8 cellular contexts compared by ENCODE assay signal in genomic region chr14:37150414-37150813, GRCh38. TPM values are rescaled to one million over a fixed set of nuclear protein-coding genes. Genes with fewer than 3 reads are reported as not detected.
DNase-seq lines count a peak whose midpoint lies in the region; ATAC-seq and TF ChIP-seq lines count a peak whose summit lies in the region.

No MANE protein-coding gene starts in this region.

- no peaks in the 10 kb centered on the region for H3K4me1 Mint-ChIP-seq in activated naive CD8-positive, alpha-beta T cell treated with anti-CD3 and anti-CD28 coated beads for 36 hours

- no peaks in the 10 kb centered on the region for H3K36me3 Mint-ChIP-seq in activated naive CD8-positive, alpha-beta T cell treated with anti-CD3 and anti-CD28 coated beads for 36 hours

- peaks cover 0 to 2% of the 10 kb centered on the region in 2 donors for H3K9me3 ChIP-seq in lung (ENCODE audit: control insufficient read depth in 2 of 2, insufficient read depth in 1 of 2, low read length in 1 of 2)

- no peaks in the 10 kb centered on the region for H3K27me3 Mint-ChIP-seq in activated naive CD8-positive, alpha-beta T cell treated with anti-CD3 and anti-CD28 coated beads for 36 hours

- no peak overlapping the region for H3K4me3 Mint-ChIP-seq in activated naive CD8-positive, alpha-beta T cell treated with anti-CD3 and anti-CD28 coated beads for 36 hours

- 0% methylated on average over 3 of the region's 3 CpGs for WGBS in lung, 2 donors

- peak; percentile 11 for DNase-seq in AG09309 (ENCODE audit: low read depth)
- peak; percentile 43 for DNase-seq in H4 (ENCODE audit: low spot score)
- peak; percentile 62 for DNase-seq in NCI-H2196 treated with DMSO at 0.1 percent for 48 hours (lab: John Stamatoyannopoulos, UW; ENCODE audit: unreplicated experiment)
- DNase-seq in astrocyte of the cerebellum (ENCODE audit: low read depth) = peak; percentile 35
- DNase-seq in lung (ENCODE audit: low spot score) = no peak
- no peak for DNase-seq in activated gamma-delta T cell treated with Interleukin-2 at 50 U/mL for 16 hours
- no peak for DNase-seq in activated naive CD8-positive, alpha-beta T cell treated with anti-CD3 and anti-CD28 coated beads for 36 hours

- peak; percentile 53 for TF ChIP-seq CTCF in AG09309 (IDR thresholded peaks at IDR 0.05; ENCODE audit: control insufficient read depth, insufficient read depth, low read depth, low read length, missing control alignments)
- peak; percentile 52 for TF ChIP-seq CTCF in astrocyte of the cerebellum (IDR thresholded peaks at IDR 0.05; ENCODE audit: low read depth, low read length, missing control alignments)
- peak; percentile 28 for TF ChIP-seq CTCF in lung (IDR thresholded peaks at IDR 0.05; ENCODE audit: control extremely low read depth, extremely low read depth)

- H3K4me3 ChIP-seq in AG09309 (ENCODE audit: control insufficient read depth, low read depth, low read length) (no peak overlapping the region), astrocyte of the cerebellum (ENCODE audit: low read depth, low read length) (no peak overlapping the region), lung (no peak overlapping the region)

- in situ Hi-C loops in astrocyte of the cerebellum (cut with HindIII; ENCODE audit: low sequenced_read_pairs) = no loop called here

- H3K27ac Mint-ChIP-seq in activated naive CD8-positive, alpha-beta T cell treated with anti-CD3 and anti-CD28 coated beads for 36 hours = no peak overlapping the region

- H3K9me3 Mint-ChIP-seq in activated naive CD8-positive, alpha-beta T cell treated with anti-CD3 and anti-CD28 coated beads for 36 hours = peaks cover 8% of the 10 kb centered on the region

- ATAC-seq in lung (ENCODE audit: insufficient read depth, low FRiP score) (no peak), GM21619 (IDR thresholded peaks at IDR 0.05; ENCODE audit: unreplicated experiment) (no peak)

- H3K27me3 ChIP-seq in lung (ENCODE audit: control insufficient read depth, insufficient read depth) = no peaks in the 10 kb centered on the region

- H3K36me3 ChIP-seq in lung (ENCODE audit: control insufficient read depth in 2 of 2, insufficient read depth in 2 of 2, low read length in 2 of 2) = no peaks in the 10 kb centered on the region

- H3K27ac ChIP-seq in lung (ENCODE audit: low read depth in 1 of 2, low read length in 1 of 2) = no peak overlapping the region

- no peaks in the 10 kb centered on the region for H3K4me1 ChIP-seq in lung (ENCODE audit: control insufficient read depth in 2 of 2, insufficient read depth in 2 of 2, low read length in 2 of 2)

RNA-seq across cellular contexts. Expression of gene SLC25A21, which starts 22.0 kb away (rescaled TPM):
- total RNA-seq in H4 (2014; rRNA removed; shearing (Covaris generic)) = not detected in 2 replicates
- 1 to 10 TPM in 1 of 2 donors, under 1 TPM in 1; 0.58 to 2.6 TPM for total RNA-seq in lung
- under 1 TPM; 0.23 to 0.26 TPM for polyA plus RNA-seq in lung
- not detected for total RNA-seq in activated naive CD8-positive, alpha-beta T cell treated with anti-CD3 and anti-CD28 coated beads for 36 hours

RNA-seq across cellular contexts. Expression of gene MIPOL1, which starts 47.3 kb away (rescaled TPM):
- 0.06 TPM in 1 of 2 replicates, not detected in the other for total RNA-seq in H4 (2014; rRNA removed; shearing (Covaris generic))
- 10 to 100 TPM; 11.5 to 49.9 TPM for total RNA-seq in lung
- polyA plus RNA-seq in lung = 1 to 10 TPM; 2.3 to 2.6 TPM
- total RNA-seq in activated naive CD8-positive, alpha-beta T cell treated with anti-CD3 and anti-CD28 coated beads for 36 hours = not detected

Comparison
In these comparisons a context has a peak if more than half of its experiments do, and no peak if none do; other contexts are left out.
1. DNase-seq: peak in AG09309 (single experiment), H4 (single experiment), NCI-H2196 treated with DMSO at 0.1 percent for 48 hours (single experiment) and astrocyte of the cerebellum (single experiment); none in lung (single experiment), activated gamma-delta T cell treated with Interleukin-2 at 50 U/mL for 16 hours (single experiment) and activated naive CD8-positive, alpha-beta T cell treated with anti-CD3 and anti-CD28 coated beads for 36 hours (single experiment).
2. RNA of gene MIPOL1, which starts 47.3 kb away (total RNA-seq): 11.5 to 49.9 TPM in lung; not detected in activated naive CD8-positive, alpha-beta T cell treated with anti-CD3 and anti-CD28 coated beads for 36 hours and 0.06 TPM in H4; every median in the first group is over 10 times any median in the second.
3. Peak in every context shown above with its lines, with median percentiles within 50 percentile points of each other: CTCF ChIP-seq.